7 cellular contexts compared by ENCODE assay signal in genomic region chr1:156689035-156689959, GRCh38. TPM values are rescaled to one million over a fixed set of nuclear protein-coding genes. Genes with fewer than 3 reads are reported as not detected.
DNase-seq lines count a peak whose midpoint lies in the region; ATAC-seq and TF ChIP-seq lines count a peak whose summit lies in the region.

No MANE protein-coding gene starts in this region.

- no peak overlapping the region for H3K4me3 Mint-ChIP-seq in natural killer cell
- peak overlapping the region in 1 of 2 donors; percentile 35 for H3K4me3 Mint-ChIP-seq in stimulated activated naive B cell treated with anti-CD40 and anti-IgM and Interleukin-4, amounts not matched to agents 10 μg/mL and 1 μg/mL and 100 μg/mL, for 72 hours

- H3K27ac ChIP-seq in Karpas-422 (ENCODE audit: low read length): no peak overlapping the region
- H3K27ac ChIP-seq in esophagus squamous epithelium: peak overlapping the region in 1 of 4 donors; percentile 9

- TF ChIP-seq CTCF in GM13976 (IDR thresholded peaks at IDR 0.05; ENCODE audit: borderline replicate concordance, control extremely low read depth, extremely low read depth, insufficient read depth, missing control alignments): peak; percentile 85
- peak; percentile 88 to 95 (median 94) for TF ChIP-seq CTCF in esophagus squamous epithelium (IDR thresholded peaks at IDR 0.05)
- peak; percentile 87 for TF ChIP-seq CTCF in natural killer cell (IDR thresholded peaks at IDR 0.05)

- peaks cover 7 to 21% of the 10 kb centered on the region in 2 donors for H3K4me1 Mint-ChIP-seq in natural killer cell
- H3K4me1 Mint-ChIP-seq in stimulated activated naive B cell treated with anti-CD40 and anti-IgM and Interleukin-4, amounts not matched to agents 10 μg/mL and 1 μg/mL and 100 μg/mL, for 72 hours: peaks cover 28 to 33% of the 10 kb centered on the region in 2 donors

- peaks cover 33 to 38% of the 10 kb centered on the region in 2 donors for H3K27me3 Mint-ChIP-seq in natural killer cell (ENCODE audit: low read depth in 2 of 2)
- peaks cover 60 to 73% of the 10 kb centered on the region in 2 donors for H3K27me3 Mint-ChIP-seq in stimulated activated naive B cell treated with anti-CD40 and anti-IgM and Interleukin-4, amounts not matched to agents 10 μg/mL and 1 μg/mL and 100 μg/mL, for 72 hours

- peak overlapping the region in 1 of 2 donors; percentile 21 for H3K27ac Mint-ChIP-seq in natural killer cell
- no peak overlapping the region for H3K27ac Mint-ChIP-seq in stimulated activated naive B cell treated with anti-CD40 and anti-IgM and Interleukin-4, amounts not matched to agents 10 μg/mL and 1 μg/mL and 100 μg/mL, for 72 hours

- intact Hi-C loops in esophagus squamous epithelium (cut with DNase I) (no loop called here), natural killer cell (cut with micrococcal nuclease) (loop anchor here (1.0 kb wide), 2 partner anchors 36 to 201 kb away; no protein-coding TSS in a partner anchor)

- no peaks in the 10 kb centered on the region for H3K9me2 ChIP-seq in Karpas-422 (replicated peaks; ENCODE audit: insufficient read depth, low read length)

- no peaks in the 10 kb centered on the region for H3K27me3 ChIP-seq in Karpas-422 (ENCODE audit: low read length)
- H3K27me3 ChIP-seq in esophagus squamous epithelium: peaks cover 0 to 84% (median 0%) of the 10 kb centered on the region in 4 donors

- peak overlapping the region; percentile 21 for H3K4me2 ChIP-seq in Karpas-422 (ENCODE audit: low read depth, low read length, poor library complexity, severe bottlenecking)

- H2AFZ ChIP-seq in Karpas-422 (ENCODE audit: low read length): no peak overlapping the region

- 2% methylated on average over 9 to 14 of the region's 23 CpGs for WGBS in esophagus squamous epithelium, 2 donors

- DNase-seq in GM13976 (ENCODE audit: low spot score) (peak; percentile 90), Karpas-422 (peak; percentile 93), esophagus squamous epithelium (lab: John Stamatoyannopoulos, UW) (no peak), natural killer cell (peak; percentile 68)
- peak; percentile 76 for DNase-seq in activated T-cell treated with anti-CD3 and anti-CD28 coated beads, Interleukin-2, amount 50 U/mL, for 1 hour
- DNase-seq in stimulated activated naive B cell treated with anti-CD40 and anti-IgM and Interleukin-4, amounts not matched to agents 10 μg/mL and 1 μg/mL and 100 μg/mL, for 72 hours: peak; percentile 65

- H3K36me3 ChIP-seq in Karpas-422 (ENCODE audit: insufficient read depth, low read length) (no peaks in the 10 kb centered on the region), esophagus squamous epithelium (no peaks in the 10 kb centered on the region)

- no peak overlapping the region for H3K9ac ChIP-seq in Karpas-422 (ENCODE audit: low read length)

- no peak overlapping the region for H3K4me3 ChIP-seq in Karpas-422 (ENCODE audit: low read length)
- peak overlapping the region in 2 of 4 donors; percentile 21 to 31 for H3K4me3 ChIP-seq in esophagus squamous epithelium

- peak; percentile 91 to 99 (median 98) for ATAC-seq in natural killer cell
- ATAC-seq in stimulated activated naive B cell treated with anti-CD40 and anti-IgM and Interleukin-4, amounts not matched to agents 10 μg/mL and 1 μg/mL and 100 μg/mL, for 72 hours (replicated peaks): peak; percentile 93 to 97

- H3K4me1 ChIP-seq in Karpas-422 (ENCODE audit: low read length): peaks cover 9% of the 10 kb centered on the region
- peaks cover 34 to 68% (median 50%) of the 10 kb centered on the region in 3 donors for H3K4me1 ChIP-seq in esophagus squamous epithelium

- H3K9me3 Mint-ChIP-seq in natural killer cell: no peaks in the 10 kb centered on the region
- no peaks in the 10 kb centered on the region for H3K9me3 Mint-ChIP-seq in stimulated activated naive B cell treated with anti-CD40 and anti-IgM and Interleukin-4, amounts not matched to agents 10 μg/mL and 1 μg/mL and 100 μg/mL, for 72 hours

- H4K20me1 ChIP-seq in Karpas-422 (ENCODE audit: insufficient read depth, low read depth, low read length): no peaks in the 10 kb centered on the region

- in situ Hi-C loops in GM13976 (cut with MboI; ENCODE audit: low sequenced_read_pairs, unreplicated experiment): no loop called here

- TF ChIP-seq POLR2A in esophagus squamous epithelium (IDR thresholded peaks at IDR 0.05): no peak

- no peaks in the 10 kb centered on the region for H3K9me3 ChIP-seq in Karpas-422 (ENCODE audit: low read length)
- H3K9me3 ChIP-seq in esophagus squamous epithelium: no peaks in the 10 kb centered on the region

- no peaks in the 10 kb centered on the region for H3K36me3 Mint-ChIP-seq in natural killer cell
- H3K36me3 Mint-ChIP-seq in stimulated activated naive B cell treated with anti-CD40 and anti-IgM and Interleukin-4, amounts not matched to agents 10 μg/mL and 1 μg/mL and 100 μg/mL, for 72 hours: peaks cover 0 to 1% of the 10 kb centered on the region in 2 donors

- no peaks in the 10 kb centered on the region for H3K79me2 ChIP-seq in Karpas-422 (ENCODE audit: low read length)

TF ChIP-seq in PFSK-1, 5 proteins besides CTCF, POLR2A, EP300 and RAD21:
- TF ChIP-seq POLR2AphosphoS5 (IDR thresholded peaks at IDR 0.05; ENCODE audit: low read depth, low read length): no peak
- no peak for TF ChIP-seq REST (IDR thresholded peaks at IDR 0.05; ENCODE audit: insufficient read depth in 1 of 2, low read depth in 2 of 2, low read length in 2 of 2)
- no peak for TF ChIP-seq SIN3A (IDR thresholded peaks at IDR 0.05; ENCODE audit: borderline replicate concordance, insufficient read depth, low read length)
- no peak for TF ChIP-seq TAF1 (IDR thresholded peaks at IDR 0.05; ENCODE audit: borderline replicate concordance, insufficient read depth, low read length)
- peak; percentile 50 for TF ChIP-seq FOXP2 (optimal IDR thresholded peaks at IDR 0.05; ENCODE audit: borderline replicate concordance, extremely low read depth, extremely low read length, insufficient read depth)

RNA-seq across cellular contexts. Expression of gene NES, which starts 12.1 kb away (rescaled TPM):
- not detected in 2 replicates for total RNA-seq in Karpas-422 (2014; rRNA removed; shearing (Covaris generic); ENCODE audit: low replicate concordance)
- polyA plus RNA-seq in PFSK-1 (2012; ENCODE audit: insufficient read length, low read depth): 58.4 TPM
- total RNA-seq in esophagus squamous epithelium: 1 to 10 TPM; 3.5 to 8.0 (median 5.4) TPM
- not detected for total RNA-seq in natural killer cell

RNA-seq across cellular contexts. Expression of gene CRABP2, which starts 16.1 kb away (rescaled TPM):
- 0.56 TPM in 1 of 2 replicates, not detected in the other for total RNA-seq in Karpas-422 (2014; rRNA removed; shearing (Covaris generic); ENCODE audit: low replicate concordance)
- polyA plus RNA-seq in PFSK-1 (2012; ENCODE audit: insufficient read length, low read depth): 1.0 TPM
- total RNA-seq in esophagus squamous epithelium (100 to 1,000 TPM; 149 to 916 (median 441) TPM), natural killer cell (1 to 10 TPM; 3.0 to 3.8 (median 3.0) TPM)

RNA-seq across cellular contexts. Expression of gene METTL25B, which starts 39.0 kb away (rescaled TPM):
- 22.8 and 26.5 TPM in 2 replicates for total RNA-seq in Karpas-422 (2014; rRNA removed; shearing (Covaris generic); ENCODE audit: low replicate concordance)
- polyA plus RNA-seq in PFSK-1 (2012; ENCODE audit: insufficient read length, low read depth): 24.8 TPM
- total RNA-seq in esophagus squamous epithelium (10 to 100 TPM in 3 of 4 donors, 1 to 10 TPM in 1; 9.7 to 44.9 (median 17.6) TPM), natural killer cell (10 to 100 TPM; 23.5 to 25.3 (median 23.8) TPM)

RNA-seq across cellular contexts. Expression of gene ISG20L2, which starts 39.3 kb away (rescaled TPM):
- total RNA-seq in Karpas-422 (2014; rRNA removed; shearing (Covaris generic); ENCODE audit: low replicate concordance): 17.9 and 18.4 TPM in 2 replicates
- polyA plus RNA-seq in PFSK-1 (2012; ENCODE audit: insufficient read length, low read depth): 18.2 TPM
- total RNA-seq in esophagus squamous epithelium: 10 to 100 TPM; 22.3 to 32.8 (median 28.4) TPM
- total RNA-seq in natural killer cell: 10 to 100 TPM; 60.3 to 71.9 (median 68.7) TPM

RNA-seq across cellular contexts. Expression of gene BCAN, which starts 47.4 kb away (rescaled TPM):
- total RNA-seq in Karpas-422 (2014; rRNA removed; shearing (Covaris generic); ENCODE audit: low replicate concordance): not detected in 2 replicates
- polyA plus RNA-seq in PFSK-1 (2012; ENCODE audit: insufficient read length, low read depth): 1.8 TPM
- total RNA-seq in esophagus squamous epithelium: not detected
- total RNA-seq in natural killer cell: under 1 TPM; 0.18 to 0.25 (median 0.19) TPM

Comparison
In these comparisons a context has a peak if more than half of its experiments do, and no peak if none do; other contexts are left out.
1. RNA of gene CRABP2, which starts 16.1 kb away (total RNA-seq): 149 to 916 TPM in esophagus squamous epithelium; 3.0 to 3.8 TPM in natural killer cell and 0.56 TPM in Karpas-422; every median in the first group is over 10 times any median in the second.
2. Peak in every context shown above with its lines, with median percentiles within 50 percentile points of each other: CTCF ChIP-seq.